In the genomic region with DNA sequence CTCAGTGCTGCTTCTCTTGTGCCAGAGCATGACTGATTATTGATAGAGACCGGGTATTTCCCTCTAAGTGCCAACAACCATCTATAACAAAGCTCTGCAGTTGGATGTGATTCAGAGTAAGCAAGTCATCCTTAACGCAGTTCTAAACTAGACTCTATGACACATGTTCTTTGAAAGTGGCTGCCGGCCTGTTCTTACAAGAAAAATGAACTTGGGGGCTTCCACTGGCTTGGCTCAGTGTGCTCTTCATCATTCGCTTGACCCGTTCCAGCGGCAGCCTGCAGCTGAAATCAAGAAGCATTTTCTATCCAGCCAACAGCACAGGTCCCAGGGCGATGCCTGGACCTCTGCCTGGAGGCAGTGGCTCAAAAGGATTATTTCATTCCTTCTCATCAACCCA, we compare ENCODE assay signal across 13 cellular contexts. TPM values are rescaled to one million over a fixed set of nuclear protein-coding genes. Genes with fewer than 3 reads are reported as not detected.
A peak's percentile ranks its signal among the peaks of the same experiment; 100 is the strongest.
DNase-seq lines count a peak whose midpoint lies in the region; ATAC-seq and TF ChIP-seq lines count a peak whose summit lies in the region.
"Had no signal": no experiment of that assay in that cellular context is flagged by ENCODE, and none has a peak within 500 bp of the region (broad histone marks: within the 10 kb centered on the region; RNA-seq: fewer than 3 reads in every experiment).

No MANE protein-coding gene starts in this region.

- CTCF ChIA-PET in RWPE1 (lab: Yijun Ruan, JAX) = no interaction called here

- no peaks in the 10 kb centered on the region for H3K27me3 ChIP-seq in psoas muscle (ENCODE audit: insufficient read depth in 3 of 3, low read length in 2 of 3)
- H3K27me3 ChIP-seq: hepatocyte had no signal

- H3K9me3 ChIP-seq in psoas muscle = no peaks in the 10 kb centered on the region

- DNase-seq in activated CD8-positive, alpha-beta memory T cell treated with anti-CD3 and anti-CD28 coated beads for 24 hours = peak; percentile 56
- no peak for DNase-seq in activated CD8-positive, alpha-beta memory T cell treated with anti-CD3 and anti-CD28 coated beads, Interleukin-2, amount 50 U/mL, for 48 hours
- peak; percentile 32 for DNase-seq in RWPE1 (ENCODE audit: low spot score)
- peak; percentile 38 for DNase-seq in fibroblast of gingiva (ENCODE audit: low read depth)
- peak; percentile 49 to 66 for DNase-seq in psoas muscle
- DNase-seq in NCI-H345 (lab: John Stamatoyannopoulos, UW) = no peak
- DNase-seq: activated CD4-positive, CD25-positive, alpha-beta regulatory T cell treated with anti-CD3 and anti-CD28 coated beads, Interleukin-2, amount 50 U/mL, for 72 hours; NCI-H187; NCI-H524 treated with DMSO at 0.1 percent for 48 hours; stimulated activated CD4-positive, alpha-beta T cell treated with anti-CD3 and anti-CD28 coated beads, Interleukin-2, amount 100 ng/mL, for 48 hours had no signal

- no peak overlapping the region for H3K4me3 ChIP-seq in psoas muscle
- H3K4me3 ChIP-seq: hepatocyte had no signal

- ATAC-seq in psoas muscle (peak; percentile 14 to 62 (median 58)), HG03378 (IDR thresholded peaks at IDR 0.05; ENCODE audit: unreplicated experiment) (no peak), HG03025 (IDR thresholded peaks at IDR 0.05; ENCODE audit: low FRiP score, unreplicated experiment) (no peak)

- intact Hi-C loops in psoas muscle (cut with DNase I) = no loop called here

- H3K4me1 ChIP-seq in psoas muscle = peaks cover 33% of the 10 kb centered on the region

- 25 to 50% (median 34%) methylated on average over 7 of the region's 7 CpGs for WGBS in psoas muscle, 3 donors

- POLR2A ChIA-PET in RWPE1 (lab: Yijun Ruan, JAX; ENCODE audit: low non-redundant PET) = interaction anchor here (0.6 kb wide), 1 partner anchor 12 kb away, joined by 3 read pairs; no protein-coding TSS in a partner anchor

- TF ChIP-seq CTCF in RWPE1 (conservative IDR thresholded peaks at IDR 0.05; ENCODE audit: low read depth) = no peak
- no peak for TF ChIP-seq CTCF in psoas muscle (IDR thresholded peaks at IDR 0.05)

- H3K36me3 ChIP-seq in psoas muscle (ENCODE audit: insufficient read depth in 1 of 2, low read depth in 1 of 2) = peaks cover 0 to 5% of the 10 kb centered on the region in 2 donors

- H3K27ac ChIP-seq in RWPE1 (peak overlapping the region; percentile 29; the same call in 1 of the 2 replicates), psoas muscle (peak overlapping the region; percentile 11)
- H3K27ac ChIP-seq: hepatocyte had no signal

RNA-seq across cellular contexts. Expression of gene GFOD1, which starts 29.8 kb away (rescaled TPM):
- total RNA-seq in psoas muscle = 10 to 100 TPM; 16.7 to 34.2 (median 23.9) TPM
- polyA plus RNA-seq in psoas muscle = 10 to 100 TPM in 1 of 3 donors, 1 to 10 TPM in 2; 5.9 to 12.0 (median 8.3) TPM

Comparison
In these comparisons a context has a peak if more than half of its experiments do, and no peak if none do; other contexts are left out.
1. DNase-seq: peak in activated CD8-positive, alpha-beta memory T cell treated with anti-CD3 and anti-CD28 coated beads for 24 hours (single experiment), RWPE1 (single experiment), fibroblast of gingiva (single experiment) and psoas muscle (2 of 2); none in activated CD8-positive, alpha-beta memory T cell treated with anti-CD3 and anti-CD28 coated beads, Interleukin-2, amount 50 U/mL, for 48 hours (single experiment) and NCI-H345 (single experiment).
2. ATAC-seq: peak in psoas muscle (4 of 4); none in HG03378 (single experiment) and HG03025 (single experiment).